Comparison of ENCODE assay signal across 29 cellular contexts in the genomic region with DNA sequence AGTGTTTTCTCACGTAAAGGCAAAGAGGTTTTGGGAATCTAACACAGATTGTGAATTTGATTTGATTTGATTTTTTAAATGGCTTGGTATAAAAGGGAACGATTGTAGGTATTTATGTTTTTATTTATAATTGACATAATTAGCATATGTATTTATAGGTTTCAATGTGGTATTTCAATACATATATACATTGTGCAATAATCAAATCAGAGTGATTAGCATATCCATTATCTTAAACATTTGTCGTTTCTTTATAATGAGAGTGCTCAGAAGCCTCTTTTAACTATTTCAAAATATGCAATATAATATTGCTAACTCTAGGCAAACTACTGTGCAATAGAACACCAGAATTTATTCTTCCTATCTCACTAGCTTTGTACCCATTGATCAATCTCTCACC. TPM values are rescaled to one million over a fixed set of nuclear protein-coding genes. Genes with fewer than 3 reads are reported as not detected.
"Had no signal": no experiment of that assay in that cellular context is flagged by ENCODE, and none has a peak within 500 bp of the region (broad histone marks: within the 10 kb centered on the region; RNA-seq: fewer than 3 reads in every experiment).

No MANE protein-coding gene starts in this region.

- H3K4me3 Mint-ChIP-seq: dendritic cell treated with granulocyte-macrophage colony-stimulating factor and Interleukin-4, amounts not matched to agents 40 ng/mL and 50 ng/mL, for 4 days; effector memory CD8-positive, alpha-beta T cell; endodermal cell had no signal

- H3K27me3 ChIP-seq: colonic mucosa, dorsolateral prefrontal cortex, esophagus muscularis mucosa, esophagus squamous epithelium, foreskin keratinocyte, gastrocnemius medialis, gastroesophageal sphincter, heart left ventricle, heart right ventricle had no signal

- DNase-seq: colonic mucosa; cortex of kidney; dermis blood vessel endothelial cell; dorsolateral prefrontal cortex; effector CD4-positive, alpha-beta T cell; effector CD8-positive, alpha-beta T cell; effector memory CD4-positive, alpha-beta T cell; effector memory CD8-positive, alpha-beta T cell; endodermal cell; erythroblast; esophagus squamous epithelium; foreskin fibroblast; foreskin keratinocyte; foreskin melanocyte; gastrocnemius medialis; glutamatergic neuron; head of caudate nucleus; heart left ventricle; heart right ventricle had no signal

- ATAC-seq: effector memory CD8-positive, alpha-beta T cell; esophagus mucosa; foreskin keratinocyte; gastrocnemius medialis; gastroesophageal sphincter; heart left ventricle; heart right ventricle had no signal

- H3K9me3 ChIP-seq: colonic mucosa, esophagus muscularis mucosa, esophagus squamous epithelium, gastrocnemius medialis, gastroesophageal sphincter, heart right ventricle had no signal

- H3K27ac ChIP-seq: colonic mucosa, coronary artery, dorsolateral prefrontal cortex, epithelial cell of prostate, esophagus muscularis mucosa, esophagus squamous epithelium, foreskin keratinocyte, gastrocnemius medialis, gastroesophageal sphincter, heart left ventricle, heart right ventricle had no signal

- H3K4me1 ChIP-seq: colonic mucosa, esophagus muscularis mucosa, esophagus squamous epithelium, foreskin keratinocyte, gastrocnemius medialis, gastroesophageal sphincter, heart left ventricle, heart right ventricle had no signal

- H3K9me3 Mint-ChIP-seq: dendritic cell treated with granulocyte-macrophage colony-stimulating factor and Interleukin-4, amounts not matched to agents 40 ng/mL and 50 ng/mL, for 4 days; endodermal cell had no signal

- H3K36me3 ChIP-seq: colonic mucosa, esophagus muscularis mucosa, esophagus squamous epithelium, gastrocnemius medialis, gastroesophageal sphincter, heart left ventricle, heart right ventricle had no signal

- FAIRE-seq: colon, endometrium, endothelial cell of umbilical vein, frontal cortex had no signal

- H3K27me3 Mint-ChIP-seq: effector memory CD8-positive, alpha-beta T cell had no signal

- H3K4me3 ChIP-seq: colonic mucosa, coronary artery, dorsolateral prefrontal cortex, esophagus muscularis mucosa, esophagus squamous epithelium, gastrocnemius medialis, gastroesophageal sphincter, heart left ventricle, heart right ventricle had no signal

- H3K27ac Mint-ChIP-seq: dendritic cell treated with granulocyte-macrophage colony-stimulating factor and Interleukin-4, amounts not matched to agents 40 ng/mL and 50 ng/mL, for 4 days; effector memory CD8-positive, alpha-beta T cell; endodermal cell had no signal

- H3K4me1 Mint-ChIP-seq: endodermal cell had no signal

RNA-seq across cellular contexts. Expression of a gene that starts 35.1 kb away (rescaled TPM):
- total RNA-seq: esophagus mucosa had no signal
